8 cellular contexts compared by ENCODE assay signal in genomic region chr1:234613992-234614584, GRCh38. TPM values are rescaled to one million over a fixed set of nuclear protein-coding genes. Genes with fewer than 3 reads are reported as not detected.
A peak's percentile ranks its signal among the peaks of the same experiment; 100 is the strongest.
DNase-seq lines count a peak whose midpoint lies in the region; ATAC-seq and TF ChIP-seq lines count a peak whose summit lies in the region.

No MANE protein-coding gene starts in this region.

- POLR2A ChIA-PET in Panc1 (lab: Charles Lee), result interaction anchor here (0.6 to 3.7 kb wide), 6 partner anchors 10 to 349 kb away, joined by 3 to 38 read pairs (median 4); no protein-coding TSS in a partner anchor

- no peaks in the 10 kb centered on the region for H3K79me2 ChIP-seq in parathyroid adenoma

- no peaks in the 10 kb centered on the region for H3K9me3 Mint-ChIP-seq in Calu3 (ENCODE audit: low read depth, unreplicated experiment)

- H3K9ac ChIP-seq in endocrine pancreas (ENCODE audit: control insufficient read depth, insufficient read depth, low read length), result peak overlapping the region; percentile 15
- no peak overlapping the region for H3K9ac ChIP-seq in parathyroid adenoma

- H3K27ac ChIP-seq in Panc1 (ENCODE audit: low read length) (peak overlapping the region; percentile 100), parathyroid adenoma (peak overlapping the region; percentile 24)

- TF ChIP-seq CTCF in Calu3 (IDR thresholded peaks at IDR 0.05; ENCODE audit: unreplicated experiment) (no peak), Panc1 (IDR thresholded peaks at IDR 0.05) (no peak), parathyroid adenoma (IDR thresholded peaks at IDR 0.05) (no peak)

- intact Hi-C loops in Calu3 (cut with micrococcal nuclease; ENCODE audit: unreplicated experiment), result loop anchor here (1.0 to 5.0 kb wide), 8 partner anchors 17 to 347 kb away; no protein-coding TSS in a partner anchor
- intact Hi-C loops in Panc1 (cut with micrococcal nuclease; ENCODE audit: unreplicated experiment), result loop anchor here (2.0 to 10.0 kb wide), 5 partner anchors 111 to 478 kb away; no protein-coding TSS in a partner anchor

- H3K36me3 Mint-ChIP-seq in Calu3 (ENCODE audit: insufficient read depth, unreplicated experiment), result peaks cover 48% of the 10 kb centered on the region

- H3K36me3 ChIP-seq in Panc1 (ENCODE audit: control insufficient read depth, insufficient read depth, low read length) (no peaks in the 10 kb centered on the region; the same call in 1 of the 2 replicates), endocrine pancreas (ENCODE audit: control insufficient read depth, insufficient read depth, low read length) (no peaks in the 10 kb centered on the region), parathyroid adenoma (ENCODE audit: control insufficient read depth, insufficient read depth, low read length) (no peaks in the 10 kb centered on the region), MG63 (no peaks in the 10 kb centered on the region)

- H3K4me2 ChIP-seq in parathyroid adenoma (ENCODE audit: low read length), result peak overlapping the region; percentile 100

- H3K4me1 ChIP-seq in Panc1 (ENCODE audit: control insufficient read depth, insufficient read depth, low read length) (peaks cover 76% of the 10 kb centered on the region), endocrine pancreas (ENCODE audit: control insufficient read depth, insufficient read depth, low read length) (peaks cover 34% of the 10 kb centered on the region), parathyroid adenoma (peaks cover 18% of the 10 kb centered on the region)

- BruUV-seq in Calu3 (replicated peaks; lab: Mats Ljungman, UMichigan) (no TSS peak), Panc1 (replicated peaks; lab: Mats Ljungman, UMichigan) (no TSS peak)

- H2AFZ ChIP-seq in parathyroid adenoma, result no peak overlapping the region

- H3K4me1 Mint-ChIP-seq in Calu3 (ENCODE audit: low read depth, unreplicated experiment), result peaks cover 58% of the 10 kb centered on the region

- CTCF ChIA-PET in Calu3 (lab: Charles Lee), result interaction anchor here (0.7 to 3.9 kb wide), 6 partner anchors 8 to 479 kb away, joined by 3 to 26 read pairs (median 6); no protein-coding TSS in a partner anchor
- CTCF ChIA-PET in Panc1 (lab: Charles Lee), result no interaction called here

- H3K9me3 ChIP-seq in Panc1 (ENCODE audit: control insufficient read depth, insufficient read depth, low read depth, low read length) (no peaks in the 10 kb centered on the region), endocrine pancreas (ENCODE audit: control insufficient read depth, low read length) (no peaks in the 10 kb centered on the region), parathyroid adenoma (ENCODE audit: control insufficient read depth, low read length) (no peaks in the 10 kb centered on the region), MG63 (no peaks in the 10 kb centered on the region)

- H3K27me3 ChIP-seq in Panc1 (ENCODE audit: control insufficient read depth, insufficient read depth, low read length), result no peaks in the 10 kb centered on the region
- no peaks in the 10 kb centered on the region for H3K27me3 ChIP-seq in endocrine pancreas (ENCODE audit: control insufficient read depth, insufficient read depth, low read length)
- H3K27me3 ChIP-seq in parathyroid adenoma (ENCODE audit: control insufficient read depth, insufficient read depth, low read length), result no peaks in the 10 kb centered on the region
- no peaks in the 10 kb centered on the region for H3K27me3 ChIP-seq in MG63

- ATAC-seq in Panc1, result no peak

- H3K27ac Mint-ChIP-seq in Calu3 (ENCODE audit: unreplicated experiment), result peak overlapping the region; percentile 97

- H3K27me3 Mint-ChIP-seq in Calu3 (ENCODE audit: unreplicated experiment), result no peaks in the 10 kb centered on the region

- H3K4me3 ChIP-seq in Panc1 (ENCODE audit: low read depth in 2 of 2, low read length in 2 of 2), result no peak overlapping the region
- no peak overlapping the region for H3K4me3 ChIP-seq in endocrine pancreas (ENCODE audit: control insufficient read depth, insufficient read depth, low read length)
- H3K4me3 ChIP-seq in parathyroid adenoma (ENCODE audit: low read depth, low read length), result no peak overlapping the region
- no peak overlapping the region for H3K4me3 ChIP-seq in MG63

- H3K4me3 Mint-ChIP-seq in Calu3 (ENCODE audit: low read depth, unreplicated experiment), result peak overlapping the region; percentile 89

- no peak for DNase-seq in Calu3
- no peak for DNase-seq in Panc1 (ENCODE audit: low read depth, low spot score)
- DNase-seq in MG63, result no peak
- DNase-seq in COR-L47 (lab: John Stamatoyannopoulos, UW), result no peak
- DNase-seq in NCI-H2227 (lab: John Stamatoyannopoulos, UW; ENCODE audit: unreplicated experiment), result no peak
- DNase-seq in GM03348 (ENCODE audit: low spot score), result no peak

- in situ Hi-C loops in Panc1 (cut with HindIII; ENCODE audit: low pct_unique_long_range_greater_than_20kb, low sequenced_read_pairs), result loop anchor here (25.0 kb wide), 1 partner anchor 348 kb away; no protein-coding TSS in a partner anchor

RNA-seq across cellular contexts. Expression of gene IRF2BP2, which starts 4.1 kb away (rescaled TPM):
- total RNA-seq in Calu3 (2022), result 192 and 196 TPM in 2 replicates
- 187 TPM for total RNA-seq in Panc1 (2021; ENCODE audit: unreplicated experiment)
- polyA plus RNA-seq in Panc1 (2012; ENCODE audit: insufficient read length), result 155 TPM
- total RNA-seq in MG63 (2014; rRNA removed; shearing (Covaris generic); ENCODE audit: low replicate concordance), result 52.8 and 67.4 TPM in 2 replicates
